17 cellular contexts compared by ENCODE assay signal in the genomic region with DNA sequence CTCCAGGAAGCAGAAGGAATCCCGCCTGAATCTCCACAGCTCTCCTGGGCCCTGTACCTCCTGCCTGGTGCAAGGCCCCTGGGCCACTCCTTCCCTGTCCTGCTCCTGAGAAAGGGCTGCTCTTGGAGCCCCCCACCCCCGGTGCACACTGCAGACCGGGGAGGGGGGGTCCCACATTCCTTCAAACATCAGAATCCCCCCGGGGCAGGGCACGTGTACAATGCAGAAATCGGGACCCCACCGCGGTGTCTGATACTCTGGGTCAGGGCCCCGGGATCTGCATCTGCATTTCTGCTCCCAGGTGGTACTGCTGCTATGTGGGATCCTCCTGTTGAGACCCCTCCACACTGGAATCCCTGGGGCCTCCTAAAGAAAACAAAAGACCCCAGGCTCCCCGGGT.
A peak's percentile ranks its signal among the peaks of the same experiment; 100 is the strongest.
DNase-seq lines count a peak whose midpoint lies in the region; ATAC-seq and TF ChIP-seq lines count a peak whose summit lies in the region.
"Had no signal": no experiment of that assay in that cellular context is flagged by ENCODE, and none has a peak within 500 bp of the region (broad histone marks: within the 10 kb centered on the region; RNA-seq: fewer than 3 reads in every experiment).

No MANE protein-coding gene starts in this region.

- peaks cover 2% of the 10 kb centered on the region for H3K79me1 ChIP-seq in neuronal stem cell (ENCODE audit: low read depth, low read length)

- ATAC-seq in SK-N-SH treated with all-trans-retinoic acid at 6 μM for 48 hours (no peak), WTC11 (no peak), upper lobe of left lung (ENCODE audit: low FRiP score in 2 of 2) (no peak), mucosa of descending colon (no peak), GM21825 (IDR thresholded peaks at IDR 0.05; ENCODE audit: unreplicated experiment) (no peak)
- ATAC-seq: activated CD4-positive, alpha-beta T cell treated with anti-CD3 and anti-CD28 coated beads for 36 hours had no signal

- H3K27ac Mint-ChIP-seq in WTC11, result 0 out of 2 replicates have a peak overlapping the region, but pooled peaks have one; percentile 36
- H3K27ac Mint-ChIP-seq: activated CD4-positive, alpha-beta T cell treated with anti-CD3 and anti-CD28 coated beads for 36 hours; activated naive CD8-positive, alpha-beta T cell treated with anti-CD3 and anti-CD28 coated beads, Interleukin-2, amount 10 ng/mL, durations not matched to agents 7 days and 5 days; activated T-helper 2 cell treated with anti-CD3 and anti-CD28 coated beads, Interferon-gamma antibody, Interleukin-2, Interleukin-4, amounts not matched to agents 10 μg/mL and 5 μg/mL and 100 μg/mL, durations not matched to agents 14 hours and 24 hours and 36 hours; nephron progenitor cell had no signal

- H3K9me3 ChIP-seq in SK-N-SH, result no peaks in the 10 kb centered on the region
- H3K9me3 ChIP-seq in neuronal stem cell (replicated peaks in 1 of 2; ENCODE audit: control insufficient read depth in 2 of 2, insufficient read depth in 1 of 2, low read depth in 1 of 2, low read length in 2 of 2), result no peaks in the 10 kb centered on the region
- no peaks in the 10 kb centered on the region for H3K9me3 ChIP-seq in upper lobe of left lung
- H3K9me3 ChIP-seq in mucosa of descending colon, result no peaks in the 10 kb centered on the region
- H3K9me3 ChIP-seq: Peyer's patch had no signal

- no peak overlapping the region for H3K14ac ChIP-seq in neuronal stem cell (ENCODE audit: low read length)

- H4K91ac ChIP-seq in neuronal stem cell (ENCODE audit: low read depth, low read length, poor library complexity), result no peak overlapping the region

- H3K4me1 ChIP-seq in SK-N-SH (ENCODE audit: control insufficient read depth in 1 of 2, insufficient read depth in 2 of 2, low read depth in 1 of 2, low read length in 1 of 2) (peaks cover 25 to 49% of the 10 kb centered on the region in 2 experiments; a peak in 3 of 4 replicates), neuronal stem cell (ENCODE audit: control insufficient read depth in 2 of 2, insufficient read depth in 1 of 2, low read depth in 1 of 2, low read length in 2 of 2) (peaks cover 32 to 55% of the 10 kb centered on the region in 2 donors), upper lobe of left lung (peaks cover 25 to 34% (median 29%) of the 10 kb centered on the region in 4 donors), mucosa of descending colon (ENCODE audit: low read depth) (peaks cover 10% of the 10 kb centered on the region)

- no peak overlapping the region for H3K4me3 Mint-ChIP-seq in WTC11
- H3K4me3 Mint-ChIP-seq: activated CD4-positive, alpha-beta T cell treated with anti-CD3 and anti-CD28 coated beads for 36 hours; activated naive CD8-positive, alpha-beta T cell treated with anti-CD3 and anti-CD28 coated beads, Interleukin-2, amount 10 ng/mL, durations not matched to agents 7 days and 5 days; nephron progenitor cell had no signal

- no peaks in the 10 kb centered on the region for H3K9me3 Mint-ChIP-seq in WTC11
- H3K9me3 Mint-ChIP-seq: activated naive CD8-positive, alpha-beta T cell treated with anti-CD3 and anti-CD28 coated beads, Interleukin-2, amount 10 ng/mL, durations not matched to agents 7 days and 5 days; activated T-helper 2 cell treated with anti-CD3 and anti-CD28 coated beads, Interferon-gamma antibody, Interleukin-2, Interleukin-4, amounts not matched to agents 10 μg/mL and 5 μg/mL and 100 μg/mL, durations not matched to agents 14 hours and 24 hours and 36 hours; nephron progenitor cell had no signal

- H2BK120ac ChIP-seq in neuronal stem cell (ENCODE audit: low read depth, low read length), result no peak overlapping the region

- H3K27ac ChIP-seq in SK-N-SH (ENCODE audit: low read depth in 2 of 2, low read length in 1 of 2) (peak overlapping the region; percentile 68 to 81; a peak in 3 of 4 replicates), neuronal stem cell (replicated peaks; ENCODE audit: low read length) (no peak overlapping the region), upper lobe of left lung (peak overlapping the region in 3 of 4 donors; percentile 63 to 88 (median 83))
- H3K27ac ChIP-seq: 22Rv1, foreskin keratinocyte had no signal

- no peaks in the 10 kb centered on the region for H3K9me2 ChIP-seq in SK-N-SH

- H3F3A ChIP-seq in SK-N-SH (replicated peaks; ENCODE audit: insufficient read depth), result no peaks in the 10 kb centered on the region

- 87% methylated on average over 6 of the region's 10 CpGs for WGBS in SK-N-SH (ENCODE audit: low lambda C conversion rate)
- WGBS in neuronal stem cell (ENCODE audit: extremely low coverage in 2 of 2, insufficient read length in 2 of 2, insufficient replicate concordance in 1 of 2), 2 donors, result no CpG with 5 or more reads among the region's 10 CpGs
- 85 to 89% methylated on average over 8 to 10 of the region's 10 CpGs for WGBS in upper lobe of left lung, 2 donors

- 0 out of 2 replicates have a peak overlapping the region, but pooled peaks have one; percentile 63 for H3K4me2 ChIP-seq in SK-N-SH
- H3K4me2 ChIP-seq in neuronal stem cell (ENCODE audit: insufficient read depth, low read length, poor library complexity, severe bottlenecking), result no peak overlapping the region

- no peaks in the 10 kb centered on the region for H3K79me2 ChIP-seq in SK-N-SH (ENCODE audit: insufficient read depth)

- H3K23ac ChIP-seq in neuronal stem cell (ENCODE audit: low read depth, low read length, poor library complexity), result no peak overlapping the region

- TF ChIP-seq EP300 in SK-N-SH (IDR thresholded peaks at IDR 0.05; ENCODE audit: borderline replicate concordance in 1 of 2, low read depth in 1 of 2, low read length in 1 of 2) (no peak), upper lobe of left lung (IDR thresholded peaks at IDR 0.05) (no peak)

- CTCF ChIA-PET in SK-N-SH (lab: Yijun Ruan, JAX) (interaction anchor here (0.8 to 3.3 kb wide), 8 partner anchors 16 to 97 kb away, joined by 3 to 16 read pairs (median 4); no protein-coding TSS in a partner anchor), WTC11 (lab: Charles Lee) (interaction anchor here (0.9 to 5.9 kb wide), 12 partner anchors 12 to 146 kb away, joined by 3 to 31 read pairs (median 4); no protein-coding TSS in a partner anchor)

- H3K4me1 Mint-ChIP-seq in WTC11, result peaks cover 22% of the 10 kb centered on the region
- H3K4me1 Mint-ChIP-seq: activated CD4-positive, alpha-beta T cell treated with anti-CD3 and anti-CD28 coated beads for 36 hours; activated naive CD8-positive, alpha-beta T cell treated with anti-CD3 and anti-CD28 coated beads, Interleukin-2, amount 10 ng/mL, durations not matched to agents 7 days and 5 days had no signal

- H2BK12ac ChIP-seq in neuronal stem cell (ENCODE audit: low read length), result no peak overlapping the region

- H2BK5ac ChIP-seq in neuronal stem cell (ENCODE audit: low read length), result no peak overlapping the region

- TF ChIP-seq CTCF in SK-N-SH (IDR thresholded peaks at IDR 0.05) (no peak), WTC11 (IDR thresholded peaks at IDR 0.05) (no peak), upper lobe of left lung (IDR thresholded peaks at IDR 0.05) (no peak), mucosa of descending colon (IDR thresholded peaks at IDR 0.05) (no peak)

- POLR2A ChIA-PET in SK-N-SH (lab: Yijun Ruan, JAX) (no interaction called here), WTC11 (lab: Charles Lee) (no interaction called here)

- no peak for TF ChIP-seq POLR2A in upper lobe of left lung (IDR thresholded peaks at IDR 0.05)

- peak overlapping the region; percentile 58 for H2AK5ac ChIP-seq in neuronal stem cell (ENCODE audit: low read depth, low read length)

- H3K27me3 ChIP-seq in SK-N-SH (ENCODE audit: insufficient read depth) (no peaks in the 10 kb centered on the region), neuronal stem cell (ENCODE audit: control insufficient read depth in 3 of 3, insufficient read depth in 3 of 3, low read depth in 1 of 3, low read length in 3 of 3) (no peaks in the 10 kb centered on the region), upper lobe of left lung (no peaks in the 10 kb centered on the region)
- H3K27me3 ChIP-seq: Peyer's patch had no signal

- no peak overlapping the region for H3K4ac ChIP-seq in neuronal stem cell (ENCODE audit: low read length)

- H3K9ac ChIP-seq in SK-N-SH, result no peak overlapping the region; the same call in 1 of the 2 replicates
- H3K9ac ChIP-seq in neuronal stem cell (ENCODE audit: low read depth, low read length, poor library complexity), result no peak overlapping the region

- peak overlapping the region; percentile 50 for H2BK15ac ChIP-seq in neuronal stem cell (ENCODE audit: low read length)

- H3K4me3 ChIP-seq in SK-N-SH (ENCODE audit: low read depth in 2 of 2, low read length in 1 of 2) (no peak overlapping the region), neuronal stem cell (ENCODE audit: low read length in 2 of 2) (no peak overlapping the region), upper lobe of left lung (no peak overlapping the region), mucosa of descending colon (no peak overlapping the region)
- H3K4me3 ChIP-seq: Peyer's patch had no signal

- intact Hi-C loops in mucosa of descending colon (cut with DNase I, micrococcal nuclease), result no loop called here

- no peaks in the 10 kb centered on the region for H3K27me3 Mint-ChIP-seq in WTC11 (ENCODE audit: low read depth)
- H3K27me3 Mint-ChIP-seq: activated CD4-positive, alpha-beta T cell treated with anti-CD3 and anti-CD28 coated beads for 36 hours had no signal

- no peak overlapping the region for H4K8ac ChIP-seq in neuronal stem cell (ENCODE audit: low read depth, low read length)

- DNase-seq in SK-N-SH (no peak), WTC11 (ENCODE audit: low spot score) (no peak), neuronal stem cell (ENCODE audit: low spot score) (no peak), upper lobe of left lung (no peak), NCI-H1092 (lab: John Stamatoyannopoulos, UW) (no peak), mucosa of descending colon (no peak)
- DNase-seq: activated CD4-positive, alpha-beta T cell treated with anti-CD3 and anti-CD28 coated beads for 36 hours; activated naive CD8-positive, alpha-beta T cell treated with anti-CD3 and anti-CD28 coated beads, Interleukin-2, amount 10 ng/mL, durations not matched to agents 7 days and 5 days; foreskin keratinocyte; NCI-H146; nephron progenitor cell; stimulated activated CD8-positive, alpha-beta memory T cell treated with anti-CD3 and anti-CD28 coated beads, Interleukin-4, amount 100 ng/mL, for 48 hours had no signal

- H2AFZ ChIP-seq in SK-N-SH (ENCODE audit: low read depth) (no peak overlapping the region), neuronal stem cell (ENCODE audit: low read length) (no peak overlapping the region)

- H3K36me3 ChIP-seq in SK-N-SH (replicated peaks in 1 of 2; ENCODE audit: control insufficient read depth in 1 of 2, insufficient read depth in 2 of 2, low read length in 1 of 2), result no peaks in the 10 kb centered on the region
- H3K36me3 ChIP-seq in neuronal stem cell (replicated peaks in 1 of 2; ENCODE audit: control insufficient read depth in 2 of 2, insufficient read depth in 2 of 2, low read length in 2 of 2), result no peaks in the 10 kb centered on the region
- no peaks in the 10 kb centered on the region for H3K36me3 ChIP-seq in upper lobe of left lung
- H3K36me3 ChIP-seq in mucosa of descending colon (ENCODE audit: low read depth), result no peaks in the 10 kb centered on the region
- H3K36me3 ChIP-seq: Peyer's patch had no signal

- H3K18ac ChIP-seq in neuronal stem cell (ENCODE audit: low read length), result peak overlapping the region; percentile 54

- TF ChIP-seq RAD21 in SK-N-SH (IDR thresholded peaks at IDR 0.05; ENCODE audit: low read length), result no peak

- H3K36me3 Mint-ChIP-seq in WTC11, result no peaks in the 10 kb centered on the region
- H3K36me3 Mint-ChIP-seq: activated naive CD8-positive, alpha-beta T cell treated with anti-CD3 and anti-CD28 coated beads, Interleukin-2, amount 10 ng/mL, durations not matched to agents 7 days and 5 days had no signal

- no peaks in the 10 kb centered on the region for H4K20me1 ChIP-seq in SK-N-SH (ENCODE audit: insufficient read depth)
